ENCODE assay signal across 20 cellular contexts in the genomic region with DNA sequence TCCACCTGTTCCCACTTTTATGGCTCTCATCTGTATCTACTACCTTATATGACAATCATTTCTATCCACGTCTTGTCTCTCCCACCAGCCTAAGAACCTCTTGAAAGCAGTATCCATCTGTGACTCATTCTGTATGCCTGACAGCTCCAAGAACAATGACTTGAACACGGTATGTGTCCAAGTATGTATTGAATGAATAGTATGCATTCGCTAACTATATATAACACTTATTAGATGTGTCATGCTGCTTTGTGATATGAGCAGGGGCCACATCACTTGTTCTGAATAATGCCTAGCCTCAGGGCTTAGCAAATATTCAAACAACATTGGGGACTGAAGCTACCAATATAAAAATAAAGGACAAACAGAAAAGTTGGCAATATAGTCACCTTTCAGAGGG. TPM values are rescaled to one million over a fixed set of nuclear protein-coding genes. Genes with fewer than 3 reads are reported as not detected.
DNase-seq lines count a peak whose midpoint lies in the region; ATAC-seq and TF ChIP-seq lines count a peak whose summit lies in the region.
"Had no signal": no experiment of that assay in that cellular context is flagged by ENCODE, and none has a peak within 500 bp of the region (broad histone marks: within the 10 kb centered on the region; RNA-seq: fewer than 3 reads in every experiment).

No MANE protein-coding gene starts in this region.

- H3K27ac ChIP-seq in IMR-90 (ENCODE audit: insufficient read depth, low read length): no peak overlapping the region
- peak overlapping the region; percentile 72 for H3K27ac ChIP-seq in foreskin keratinocyte
- no peak overlapping the region for H3K27ac ChIP-seq in SJCRH30
- H3K27ac ChIP-seq: Peyer's patch had no signal

- no peak overlapping the region for H4K8ac ChIP-seq in IMR-90 (ENCODE audit: low read depth in 2 of 2, low read length in 2 of 2)

- no peak overlapping the region for H2BK20ac ChIP-seq in IMR-90 (ENCODE audit: low read depth, low read length)

- H2BK15ac ChIP-seq in IMR-90 (ENCODE audit: low read depth, low read length): no peak overlapping the region

- no peaks in the 10 kb centered on the region for H4K20me1 ChIP-seq in IMR-90 (ENCODE audit: insufficient read depth, low read length)

- no peak for TF ChIP-seq RAD21 in IMR-90 (IDR thresholded peaks at IDR 0.05; ENCODE audit: low read length)

- H2AFZ ChIP-seq in IMR-90 (replicated peaks; ENCODE audit: low read length, poor library complexity): no peak overlapping the region

- H3K79me1 ChIP-seq in IMR-90 (ENCODE audit: low read depth in 1 of 2, low read length in 2 of 2): peaks cover 3 to 16% of the 10 kb centered on the region in 2 experiments; a peak in 3 of 4 replicates

- H3K4me1 Mint-ChIP-seq in progenitor cell of endocrine pancreas (ENCODE audit: low read depth): peaks cover 2% of the 10 kb centered on the region
- H3K4me1 Mint-ChIP-seq: activated T-helper 17 cell treated with anti-CD3 and anti-CD28 coated beads, Interleukin-2, amount 50 U/mL, for 72 hours had no signal

- H3K4me3 ChIP-seq in IMR-90 (ENCODE audit: insufficient read depth, low read depth, low read length): no peak overlapping the region
- H3K4me3 ChIP-seq in SJCRH30: no peak overlapping the region
- no peak overlapping the region for H3K4me3 ChIP-seq in BE2C (ENCODE audit: low read depth, low read length)
- H3K4me3 ChIP-seq: Peyer's patch had no signal

- H2BK5ac ChIP-seq in IMR-90 (ENCODE audit: low read depth, low read length, poor library complexity, severe bottlenecking): no peak overlapping the region

- no peak overlapping the region for H3K4me2 ChIP-seq in IMR-90 (ENCODE audit: low read depth, low read length)

- H3K4me3 Mint-ChIP-seq in progenitor cell of endocrine pancreas (ENCODE audit: low read depth): no peak overlapping the region
- H3K4me3 Mint-ChIP-seq: activated B cell treated with CpG ODN at 0.5 μM for 24 hours; activated T-helper 17 cell treated with anti-CD3 and anti-CD28 coated beads, Interleukin-2, amount 50 U/mL, for 72 hours had no signal

- H3K4me1 ChIP-seq in IMR-90 (ENCODE audit: control insufficient read depth, insufficient read depth, low read length) (0 out of 2 replicates have a peak, but pooled peaks cover 5% of the 10 kb centered on the region), foreskin keratinocyte (peaks cover 5% of the 10 kb centered on the region), SJCRH30 (no peaks in the 10 kb centered on the region), BE2C (no peaks in the 10 kb centered on the region)
- H3K4me1 ChIP-seq: Caco-2, Peyer's patch had no signal

- no peak overlapping the region for H3K9ac ChIP-seq in IMR-90 (ENCODE audit: low read depth, low read length)

- H3K56ac ChIP-seq in IMR-90 (ENCODE audit: extremely low read depth, insufficient read depth, low read length): no peak overlapping the region

- no peak overlapping the region for H2BK120ac ChIP-seq in IMR-90 (ENCODE audit: low read depth, low read length)

- no peaks in the 10 kb centered on the region for H3K9me3 ChIP-seq in IMR-90 (ENCODE audit: control insufficient read depth, insufficient read depth, low read length)
- no peaks in the 10 kb centered on the region for H3K9me3 ChIP-seq in SJCRH30 (replicated peaks)
- no peaks in the 10 kb centered on the region for H3K9me3 ChIP-seq in BE2C
- H3K9me3 ChIP-seq: Caco-2, Peyer's patch had no signal

- H3K27ac Mint-ChIP-seq in progenitor cell of endocrine pancreas: no peak overlapping the region
- H3K27ac Mint-ChIP-seq: activated B cell treated with CpG ODN at 0.5 μM for 24 hours; activated T-helper 17 cell treated with anti-CD3 and anti-CD28 coated beads, Interleukin-2, amount 50 U/mL, for 72 hours had no signal

- H3K23ac ChIP-seq in IMR-90 (ENCODE audit: low read depth, low read length): no peak overlapping the region

- no peaks in the 10 kb centered on the region for H3K36me3 ChIP-seq in IMR-90 (ENCODE audit: control insufficient read depth, insufficient read depth, low read length)
- no peaks in the 10 kb centered on the region for H3K36me3 ChIP-seq in SJCRH30
- no peaks in the 10 kb centered on the region for H3K36me3 ChIP-seq in BE2C
- H3K36me3 ChIP-seq: Peyer's patch had no signal

- intact Hi-C loops in IMR-90 (cut with micrococcal nuclease): no loop called here

- no peak overlapping the region for H2AK9ac ChIP-seq in IMR-90 (replicated peaks; ENCODE audit: low read depth, low read length, poor library complexity)

- no TSS peak for BruUV-seq in IMR-90 (replicated peaks; lab: Mats Ljungman, UMichigan)

- TF ChIP-seq CTCF in IMR-90 (conservative IDR thresholded peaks at IDR 0.05; ENCODE audit: low read depth, low read length): no peak
- TF ChIP-seq CTCF in foreskin keratinocyte (conservative IDR thresholded peaks at IDR 0.05): no peak
- TF ChIP-seq CTCF in progenitor cell of endocrine pancreas (IDR thresholded peaks at IDR 0.05; ENCODE audit: unreplicated experiment): no peak
- TF ChIP-seq CTCF in BE2C (IDR thresholded peaks at IDR 0.05; ENCODE audit: low read depth, low read length): no peak

- H3K4ac ChIP-seq in IMR-90 (ENCODE audit: low read depth, low read length): 0 out of 2 replicates have a peak overlapping the region, but pooled peaks have one; percentile 46

- H4K5ac ChIP-seq in IMR-90 (ENCODE audit: low read depth, low read length): no peak overlapping the region

- H4K91ac ChIP-seq in IMR-90 (ENCODE audit: insufficient read depth, low read depth, low read length): no peak overlapping the region

- ATAC-seq in IMR-90 (ENCODE audit: low read depth) (no peak), foreskin keratinocyte (peak; percentile 83)
- ATAC-seq: activated T-helper 17 cell treated with anti-CD3 and anti-CD28 coated beads, Interleukin-2, amount 50 U/mL, for 72 hours; left lobe of liver had no signal

- in situ Hi-C loops in Caki2 (cut with HindIII; ENCODE audit: low pct_unique_long_range_greater_than_20kb, low sequenced_read_pairs) (no loop called here), IMR-90 (cut with MboI; ENCODE audit: low sequenced_read_pairs) (no loop called here)

- H2AK5ac ChIP-seq in IMR-90 (ENCODE audit: low read depth, low read length): no peak overlapping the region; the same call in 1 of the 2 replicates

- H3K27me3 ChIP-seq in IMR-90 (ENCODE audit: control insufficient read depth, insufficient read depth, low read length) (no peaks in the 10 kb centered on the region), foreskin keratinocyte (no peaks in the 10 kb centered on the region), SJCRH30 (no peaks in the 10 kb centered on the region), BE2C (peaks cover 11% of the 10 kb centered on the region; the same call in 1 of the 2 replicates)
- H3K27me3 ChIP-seq: Peyer's patch had no signal

- dilution Hi-C loops in IMR-90 (cut with HindIII; ENCODE audit: low sequenced_read_pairs, unreplicated experiment): no loop called here

- WGBS in IMR-90 (ENCODE audit: extremely low coverage in 2 of 2, insufficient read length in 1 of 2), 2 experiments: no CpG with 5 or more reads among the region's 3 CpGs

- DNase-seq in Caki2 (ENCODE audit: low read depth) (peak; percentile 42), IMR-90 (peak; percentile 69), astrocyte of the hippocampus (ENCODE audit: low read depth, low spot score) (peak; percentile 33), foreskin keratinocyte (peak; percentile 67 to 85), SJCRH30 (no peak), progenitor cell of endocrine pancreas (ENCODE audit: low spot score, unreplicated experiment) (no peak), BE2C (no peak), NCI-H345 (lab: John Stamatoyannopoulos, UW) (no peak)
- DNase-seq: activated B cell treated with CpG ODN at 0.5 μM for 24 hours; Caco-2; cortex of kidney; MV-4-11; NCI-H2029; NCI-H748 treated with DMSO at 0.1 percent for 48 hours; Peyer's patch; stimulated activated CD4-positive, alpha-beta T cell treated with anti-CD3 and anti-CD28 coated beads, Interleukin-2, amount 100 ng/mL, for 48 hours; substantia nigra; T-helper 1 cell had no signal

- no peaks in the 10 kb centered on the region for H3K27me3 Mint-ChIP-seq in progenitor cell of endocrine pancreas

- POLR2A ChIA-PET in IMR-90 (lab: Charles Lee; ENCODE audit: unreplicated experiment): interaction anchor here (0.5 kb wide), 1 partner anchor 8 kb away, joined by 3 read pairs; no protein-coding TSS in a partner anchor

- peaks cover 11% of the 10 kb centered on the region for H3K9me3 Mint-ChIP-seq in progenitor cell of endocrine pancreas (ENCODE audit: low read depth)
- H3K9me3 Mint-ChIP-seq: activated B cell treated with CpG ODN at 0.5 μM for 24 hours; activated T-helper 17 cell treated with anti-CD3 and anti-CD28 coated beads, Interleukin-2, amount 50 U/mL, for 72 hours had no signal

- H3K9me1 ChIP-seq in IMR-90 (ENCODE audit: insufficient read depth, low read length): no peaks in the 10 kb centered on the region

- TF ChIP-seq POLR2A in IMR-90 (IDR thresholded peaks at IDR 0.05; ENCODE audit: low read depth, low read length): no peak

- H3K36me3 Mint-ChIP-seq in progenitor cell of endocrine pancreas (ENCODE audit: insufficient read depth): peaks cover 2% of the 10 kb centered on the region

- no peak overlapping the region for H3K14ac ChIP-seq in IMR-90 (replicated peaks; ENCODE audit: low read depth, low read length)

- H3K18ac ChIP-seq in IMR-90 (ENCODE audit: low read depth, low read length): no peak overlapping the region; the same call in 1 of the 2 replicates

- CTCF ChIA-PET in IMR-90 (lab: Yijun Ruan, JAX): interaction anchor here (1.5 kb wide), 1 partner anchor 11 kb away, joined by 3 read pairs; no protein-coding TSS in a partner anchor

TF ChIP-seq in IMR-90, 13 proteins besides CTCF, POLR2A, EP300 and RAD21:
- TF ChIP-seq SMC3 (IDR thresholded peaks at IDR 0.05; ENCODE audit: low read depth, low read length) (no peak), BHLHE40 (IDR thresholded peaks at IDR 0.05; ENCODE audit: low read depth, low read length) (peak; percentile 17; the same call in 1 of the 2 replicates), RCOR1 (IDR thresholded peaks at IDR 0.05; ENCODE audit: insufficient replicate concordance, low read length) (no peak), NFE2L2 (IDR thresholded peaks at IDR 0.05; ENCODE audit: low read depth, low read length) (no peak)
TF ChIP-seq in IMR-90: peak in this region for 1.

RNA-seq across cellular contexts. Expression of gene OPHN1, which starts 4.9 kb away (rescaled TPM):
- 2.2 and 2.4 TPM in 2 replicates for total RNA-seq in Caki2 (2014; rRNA removed; shearing (Covaris generic); ENCODE audit: low replicate concordance)
- total RNA-seq in IMR-90 (2012; rRNA removed): 12.5 and 13.1 TPM in 2 replicates
- polyA plus RNA-seq in IMR-90 (2012; rRNA removed): 4.0 and 4.5 TPM in 2 replicates
- polyA plus RNA-seq in IMR-90 (2012; cell fraction: cytosol; rRNA removed): 0.83 and 1.4 TPM in 2 replicates
- 4.3 and 8.4 TPM in 2 replicates for polyA plus RNA-seq in IMR-90 (2012; cell fraction: nucleus; rRNA removed; ENCODE audit: low replicate concordance)
- 5.7 and 6.4 TPM in 2 replicates for total RNA-seq in foreskin keratinocyte
- 0.86 and 0.89 TPM in 2 replicates for polyA plus RNA-seq in foreskin keratinocyte
- total RNA-seq in SJCRH30 (2014; rRNA removed; shearing (Covaris generic)): 5.2 and 6.7 TPM in 2 replicates
- total RNA-seq in progenitor cell of endocrine pancreas: 6.5 and 7.2 TPM in 2 replicates
- not detected for polyA plus RNA-seq in BE2C (2012; ENCODE audit: insufficient read depth, insufficient read length, low read depth)

Comparison
In these comparisons a context has a peak if more than half of its experiments do, and no peak if none do; other contexts are left out.
1. DNase-seq: peak in Caki2 (single experiment), IMR-90 (single experiment), astrocyte of the hippocampus (single experiment) and foreskin keratinocyte (2 of 2); none in SJCRH30 (0 of 2), progenitor cell of endocrine pancreas (single experiment), BE2C (single experiment) and NCI-H345 (single experiment).